In genomic region chr11:110471315-110471714, GRCh38 we compare ENCODE assay signal across 24 cellular contexts. TPM values are rescaled to one million over a fixed set of nuclear protein-coding genes. Genes with fewer than 3 reads are reported as not detected.
DNase-seq lines count a peak whose midpoint lies in the region; ATAC-seq and TF ChIP-seq lines count a peak whose summit lies in the region.
"Had no signal": no experiment of that assay in that cellular context is flagged by ENCODE, and none has a peak within 500 bp of the region (broad histone marks: within the 10 kb centered on the region; RNA-seq: fewer than 3 reads in every experiment).

No MANE protein-coding gene starts in this region.

- no peak for TF ChIP-seq EP300 in esophagus muscularis mucosa (IDR thresholded peaks at IDR 0.05)

- ATAC-seq in GM21515 (IDR thresholded peaks at IDR 0.05; ENCODE audit: unreplicated experiment), result no peak
- ATAC-seq: activated CD8-positive, alpha-beta memory T cell treated with anti-CD3 and anti-CD28 coated beads, Interleukin-2, amount 10 ng/mL, durations not matched to agents 7 days and 5 days; activated naive CD8-positive, alpha-beta T cell treated with anti-CD3 and anti-CD28 coated beads, Interleukin-2, amount 50 U/mL, for 24 hours; left ventricle myocardium superior; naive thymus-derived CD8-positive, alpha-beta T cell; Panc1 had no signal

- no peaks in the 10 kb centered on the region for H3K36me3 ChIP-seq in HAP-1 (replicated peaks)
- H3K36me3 ChIP-seq in esophagus muscularis mucosa, result peaks cover 0 to 6% (median 0%) of the 10 kb centered on the region in 4 donors

- no peak for TF ChIP-seq POLR2A in esophagus muscularis mucosa (IDR thresholded peaks at IDR 0.05; ENCODE audit: low read depth)

- H3K9me3 ChIP-seq in HAP-1 (no peaks in the 10 kb centered on the region), esophagus muscularis mucosa (no peaks in the 10 kb centered on the region)
- H3K9me3 ChIP-seq: tibial artery had no signal

- H3K4me3 ChIP-seq in cardiac fibroblast (replicated peaks in 1 of 2; ENCODE audit: low read depth in 2 of 2, low read length in 2 of 2) (no peak overlapping the region), HAP-1 (no peak overlapping the region), esophagus muscularis mucosa (no peak overlapping the region)
- H3K4me3 ChIP-seq: tibial artery had no signal

- in situ Hi-C loops in HAP-1 (cut with MboI; ENCODE audit: low sequenced_read_pairs), result loop anchor here (25.0 kb wide), 1 partner anchor 766 kb away; the partner anchor contains the start of gene POU2AF2

- H3K27me3 ChIP-seq in HAP-1 (ENCODE audit: low read depth) (no peaks in the 10 kb centered on the region), esophagus muscularis mucosa (no peaks in the 10 kb centered on the region)
- H3K27me3 ChIP-seq: tibial artery had no signal

- intact Hi-C loops in cardiac septum (cut with DNase I) (no loop called here), esophagus muscularis mucosa (cut with DNase I) (no loop called here)

- H3K27ac ChIP-seq in esophagus muscularis mucosa (replicated peaks in 1 of 4), result no peak overlapping the region
- H3K27ac ChIP-seq: tibial artery had no signal

- TF ChIP-seq CTCF in cardiac fibroblast (IDR thresholded peaks at IDR 0.05; ENCODE audit: low read depth, low read length), result no peak
- no peak for TF ChIP-seq CTCF in esophagus muscularis mucosa (IDR thresholded peaks at IDR 0.05)

- DNase-seq in AG08395 (ENCODE audit: low spot score) (peak; percentile 14), HT1080 (ENCODE audit: low read depth) (peak; percentile 16), cardiac fibroblast (ENCODE audit: low read depth in 2 of 2) (peak; percentile 75 to 83), hepatic stellate cell (ENCODE audit: low spot score) (peak; percentile 11), cardiac septum (ENCODE audit: low spot score) (no peak), HAP-1 (ENCODE audit: low spot score in 2 of 2) (no peak), esophagus muscularis mucosa (ENCODE audit: extremely low spot score) (no peak)
- DNase-seq: activated B cell treated with CpG ODN at 0.5 μM for 24 hours; activated CD4-positive, alpha-beta T cell treated with anti-CD3 and anti-CD28 coated beads, Interleukin-2, amount 50 U/mL, for 1 hour; activated CD8-positive, alpha-beta memory T cell treated with anti-CD3 and anti-CD28 coated beads, Interleukin-2, amount 10 ng/mL, durations not matched to agents 7 days and 5 days; activated naive CD8-positive, alpha-beta T cell treated with anti-CD3 and anti-CD28 coated beads, Interleukin-2, amount 50 U/mL, for 24 hours; activated T-cell treated with anti-CD3 and anti-CD28 coated beads, Interleukin-2, amount 50 U/mL, for 48 hours; GF-D8; left ventricle myocardium superior; midbrain; naive thymus-derived CD8-positive, alpha-beta T cell; NCI-H2029; NCI-H2227 treated with DMSO at 0.1 percent for 48 hours; NCI-H69; occipital lobe; SIG-M5; tibial artery had no signal

- H3K4me1 ChIP-seq in HAP-1 (no peaks in the 10 kb centered on the region; the same call in 1 of the 2 replicates), esophagus muscularis mucosa (peaks cover 0 to 11% (median 9%) of the 10 kb centered on the region in 4 donors)
- H3K4me1 ChIP-seq: tibial artery had no signal

RNA-seq across cellular contexts. Expression of gene FDX1, which starts 41.6 kb away (rescaled TPM):
- total RNA-seq in HT1080 (2014; rRNA removed; shearing (Covaris generic)), result 11.7 and 13.0 TPM in 2 replicates
- 14.4 and 15.9 TPM in 2 replicates for polyA plus RNA-seq in HT1080 (2015; cell fraction: cytosol; rRNA removed)
- polyA plus RNA-seq in HT1080 (2015; cell fraction: nucleus; rRNA removed), result 5.9 TPM in 2 replicates
- total RNA-seq in cardiac septum (21.7 TPM), esophagus muscularis mucosa (10 to 100 TPM; 12.0 to 15.7 (median 13.6) TPM)

Comparison
In these comparisons a context has a peak if more than half of its experiments do, and no peak if none do; other contexts are left out.
1. DNase-seq: peak in AG08395 (single experiment), HT1080 (single experiment), cardiac fibroblast (2 of 2) and hepatic stellate cell (single experiment); none in cardiac septum (single experiment), HAP-1 (0 of 2) and esophagus muscularis mucosa (single experiment).